1 cellular context compared by ENCODE assay signal in genomic region chr19:36528194-36528920, GRCh38.
A peak's percentile ranks its signal among the peaks of the same experiment; 100 is the strongest.
TF ChIP-seq lines count a peak whose summit lies in the region.

ZNF260 (minus strand) TSS chr19:36528271; CDS start chr19:36515238, 13,033 bp downstream.

TF ChIP-seq in HepG2, 621 proteins besides CTCF, POLR2A, EP300 and RAD21 (continued from another document and continues in another):
- peak; percentile 15; the same call in 1 of the 2 replicates for TF ChIP-seq ZNF318 (CRISPR knock-in tag; IDR thresholded peaks at IDR 0.05)
- TF ChIP-seq ZBTB37 (CRISPR knock-in tag; IDR thresholded peaks at IDR 0.05), result 0 out of 2 replicates have a peak, but pooled peaks have one; percentile 12
- peak; percentile 98 for TF ChIP-seq CREM (IDR thresholded peaks at IDR 0.05)
- no peak for TF ChIP-seq CREM (CRISPR knock-in tag; IDR thresholded peaks at IDR 0.05)
- no peak for TF ChIP-seq MYNN (CRISPR knock-in tag; IDR thresholded peaks at IDR 0.05; ENCODE audit: low read depth)
- TF ChIP-seq ATF1 (CRISPR knock-in tag; IDR thresholded peaks at IDR 0.05), result peak; percentile 91
- TF ChIP-seq ZNF280D (CRISPR knock-in tag; IDR thresholded peaks at IDR 0.05), result 0 out of 2 replicates have a peak, but pooled peaks have one; percentile 72
- TF ChIP-seq HNRNPLL (IDR thresholded peaks at IDR 0.05; ENCODE audit: low read depth, low read length, poor library complexity, severe bottlenecking), result peak; percentile 67
- TF ChIP-seq ZNF256 (CRISPR knock-in tag; conservative IDR thresholded peaks at IDR 0.05), result no peak
- no peak for TF ChIP-seq ARID2 (CRISPR knock-in tag; IDR thresholded peaks at IDR 0.05; ENCODE audit: borderline replicate concordance)
- peak; percentile 88 for TF ChIP-seq ZNF441 (CRISPR knock-in tag; IDR thresholded peaks at IDR 0.05; ENCODE audit: borderline replicate concordance)
- peak; percentile 83; the same call in 1 of the 2 replicates for TF ChIP-seq ZNF773 (CRISPR knock-in tag; IDR thresholded peaks at IDR 0.05; ENCODE audit: borderline replicate concordance)
- peak; percentile 99 for TF ChIP-seq ZFY (CRISPR knock-in tag; IDR thresholded peaks at IDR 0.05)
- no peak for TF ChIP-seq NPAS2 (CRISPR knock-in tag; IDR thresholded peaks at IDR 0.05; ENCODE audit: borderline replicate concordance)
- peak; percentile 53; the same call in 1 of the 2 replicates for TF ChIP-seq ZNF430 (CRISPR knock-in tag; IDR thresholded peaks at IDR 0.05)
- TF ChIP-seq IRF2 (CRISPR knock-in tag; IDR thresholded peaks at IDR 0.05), result peak; percentile 92; the same call in 1 of the 2 replicates
- 0 out of 2 replicates have a peak, but pooled peaks have one; percentile 31 for TF ChIP-seq RFX5 (IDR thresholded peaks at IDR 0.05; ENCODE audit: low read depth, low read length)
- peak; percentile 13; the same call in 1 of the 2 replicates for TF ChIP-seq STAG1 (CRISPR knock-in tag; IDR thresholded peaks at IDR 0.05)
- TF ChIP-seq AKAP8 (CRISPR knock-in tag; IDR thresholded peaks at IDR 0.05), result no peak
- TF ChIP-seq BRF2 (CRISPR knock-in tag; IDR thresholded peaks at IDR 0.05), result peak; percentile 59; the same call in 1 of the 2 replicates
- peak; percentile 55; the same call in 1 of the 2 replicates for TF ChIP-seq NFKB2 (CRISPR knock-in tag; IDR thresholded peaks at IDR 0.05; ENCODE audit: borderline replicate concordance)
- TF ChIP-seq ZNF230 (CRISPR knock-in tag; IDR thresholded peaks at IDR 0.05), result 0 out of 2 replicates have a peak, but pooled peaks have one; percentile 69
- no peak for TF ChIP-seq GFI1 (CRISPR knock-in tag; IDR thresholded peaks at IDR 0.05; ENCODE audit: borderline replicate concordance)
- peak; percentile 81 for TF ChIP-seq ZNF574 (CRISPR knock-in tag; IDR thresholded peaks at IDR 0.05)
- TF ChIP-seq THRA (CRISPR knock-in tag; IDR thresholded peaks at IDR 0.05; ENCODE audit: borderline replicate concordance), result peak; percentile 20; the same call in 1 of the 2 replicates
- peak; percentile 58; the same call in 1 of the 2 replicates for TF ChIP-seq ZNF788 (CRISPR knock-in tag; IDR thresholded peaks at IDR 0.05; ENCODE audit: borderline replicate concordance)
- no peak for TF ChIP-seq PCBP1 (IDR thresholded peaks at IDR 0.05; ENCODE audit: borderline replicate concordance, low read depth, low read length)
- peak in 1 of 2 experiments; percentile 18; a peak in 1 of 4 replicates for TF ChIP-seq MAFK (conservative IDR thresholded peaks at IDR 0.05 in 1 of 2, IDR thresholded peaks at IDR 0.05 in 1 of 2; ENCODE audit: low read length in 2 of 2)
- TF ChIP-seq GMEB1 (CRISPR knock-in tag; IDR thresholded peaks at IDR 0.05; ENCODE audit: borderline replicate concordance), result peak; percentile 80
- TF ChIP-seq ATF4 (CRISPR knock-in tag; IDR thresholded peaks at IDR 0.05), result 0 out of 4 replicates have a peak, but pooled peaks of 1 of the 2 experiments have one; percentile 3
- 0 out of 2 replicates have a peak, but pooled peaks have one; percentile 21 for TF ChIP-seq TRIM24 (CRISPR knock-in tag; IDR thresholded peaks at IDR 0.05)
- TF ChIP-seq ZNF883 (CRISPR knock-in tag; IDR thresholded peaks at IDR 0.05; ENCODE audit: not compliant biosample characterization), result peak; percentile 41
- TF ChIP-seq HIVEP1 (CRISPR knock-in tag; IDR thresholded peaks at IDR 0.05), result peak; percentile 82
